Comparison of ENCODE assay signal across 21 cellular contexts in the genomic region with DNA sequence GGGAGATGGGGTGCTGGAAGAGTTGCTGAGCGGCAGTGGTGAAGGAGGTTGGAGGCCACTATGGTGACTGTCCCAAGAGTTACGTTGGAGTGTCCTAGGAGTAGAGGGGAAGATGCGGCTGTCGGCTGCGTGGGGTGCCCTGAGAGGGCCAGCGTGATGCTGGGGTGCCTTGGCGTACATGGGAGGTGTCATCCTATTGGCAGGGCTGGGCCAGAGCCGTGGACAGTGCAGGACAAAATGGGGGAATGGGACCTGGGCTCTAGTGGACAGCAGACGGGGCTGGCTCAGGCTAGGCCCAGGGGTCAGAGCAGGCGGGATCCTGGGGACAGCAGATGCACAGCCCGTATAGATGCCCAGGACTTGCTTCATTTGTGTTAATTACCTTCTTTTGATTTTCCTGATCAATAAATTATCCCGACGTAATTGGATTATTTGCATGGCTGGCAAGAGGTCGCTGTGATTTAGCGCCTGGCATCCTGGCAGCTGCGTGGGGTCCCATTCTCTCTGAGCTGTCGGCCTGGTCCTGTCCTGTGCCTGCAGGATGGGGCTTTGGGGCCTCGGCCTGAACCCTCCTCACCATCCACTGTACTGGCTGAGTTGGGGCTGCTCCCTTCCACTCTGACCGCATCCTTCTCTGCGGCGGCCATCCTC.
"Had no signal": no experiment of that assay in that cellular context is flagged by ENCODE, and none has a peak within 500 bp of the region (broad histone marks: within the 10 kb centered on the region; RNA-seq: fewer than 3 reads in every experiment).

No MANE protein-coding gene starts in this region.

- H3K27ac ChIP-seq: cardiac muscle cell, colonic mucosa, foreskin keratinocyte, hepatocyte, lower lobe of right lung, spleen, thoracic aorta, transverse colon had no signal

- H3K27me3 ChIP-seq: cardiac muscle cell, colonic mucosa, foreskin keratinocyte, hepatocyte had no signal

- H3K27me3 Mint-ChIP-seq: stimulated activated naive CD8-positive, alpha-beta T cell treated with anti-CD3 and anti-CD28 coated beads, Interleukin-15, amount 100 ng/mL, for 72 hours had no signal

- H3K4me1 ChIP-seq: colonic mucosa, foreskin keratinocyte, lower lobe of right lung, spleen, transverse colon had no signal

- H3K4me3 ChIP-seq: cardiac muscle cell, colonic mucosa, hepatocyte, lower lobe of right lung, spleen, thoracic aorta, transverse colon had no signal

- DNase-seq: colonic mucosa; effector CD4-positive, alpha-beta T cell; endodermal cell; erythroblast; foreskin keratinocyte; naive B cell; spleen; stimulated activated CD4-positive, alpha-beta T cell treated with anti-CD3 and anti-CD28 coated beads, Interleukin-15, amount 100 ng/mL, for 24 hours; stimulated activated CD4-positive, alpha-beta T cell treated with anti-CD3 and anti-CD28 coated beads, Interleukin-1b, Interleukin-23, amount 100 ng/mL, for 48 hours; stimulated activated CD4-positive, alpha-beta T cell treated with anti-CD3 and anti-CD28 coated beads, Interleukin-4, amount 100 ng/mL, for 24 hours; stimulated activated naive CD8-positive, alpha-beta T cell treated with anti-CD3 and anti-CD28 coated beads, Interleukin-15, amount 100 ng/mL, for 72 hours; transverse colon had no signal

- H3K36me3 ChIP-seq: cardiac muscle cell, colonic mucosa, lower lobe of right lung, spleen, thoracic aorta, transverse colon had no signal

- H3K4me3 Mint-ChIP-seq: endodermal cell; memory B cell; naive B cell; nephron; stimulated activated memory B cell treated with anti-CD40 and anti-IgM and Interleukin-4, amounts not matched to agents 10 μg/mL and 1 μg/mL and 100 μg/mL, for 72 hours; stimulated activated naive CD8-positive, alpha-beta T cell treated with anti-CD3 and anti-CD28 coated beads, Interleukin-15, amount 100 ng/mL, for 72 hours had no signal

- ATAC-seq: foreskin keratinocyte; lower lobe of right lung; sciatic nerve; stimulated activated memory B cell treated with anti-CD40 and anti-IgM and Interleukin-4, amounts not matched to agents 10 μg/mL and 1 μg/mL and 100 μg/mL, for 72 hours had no signal

- H3K4me1 Mint-ChIP-seq: endodermal cell; memory B cell; naive B cell; stimulated activated memory B cell treated with anti-CD40 and anti-IgM and Interleukin-4, amounts not matched to agents 10 μg/mL and 1 μg/mL and 100 μg/mL, for 72 hours had no signal

- H3K9me3 ChIP-seq: colonic mucosa, lower lobe of right lung, thoracic aorta, transverse colon had no signal

- H3K36me3 Mint-ChIP-seq: stimulated activated memory B cell treated with anti-CD40 and anti-IgM and Interleukin-4, amounts not matched to agents 10 μg/mL and 1 μg/mL and 100 μg/mL, for 72 hours had no signal

- H3K27ac Mint-ChIP-seq: endodermal cell; memory B cell; nephron; progenitor cell of endocrine pancreas; stimulated activated memory B cell treated with anti-CD40 and anti-IgM and Interleukin-4, amounts not matched to agents 10 μg/mL and 1 μg/mL and 100 μg/mL, for 72 hours; stimulated activated naive CD8-positive, alpha-beta T cell treated with anti-CD3 and anti-CD28 coated beads, Interleukin-15, amount 100 ng/mL, for 72 hours had no signal
